In genomic region chr10:21169271-21169670, GRCh38 we compare ENCODE assay signal across 15 cellular contexts.
DNase-seq lines count a peak whose midpoint lies in the region; ATAC-seq and TF ChIP-seq lines count a peak whose summit lies in the region.
"Had no signal": no experiment of that assay in that cellular context is flagged by ENCODE, and none has a peak within 500 bp of the region (broad histone marks: within the 10 kb centered on the region; RNA-seq: fewer than 3 reads in every experiment).

No MANE protein-coding gene starts in this region.

- no peaks in the 10 kb centered on the region for H3K9me3 ChIP-seq in upper lobe of left lung
- H3K9me3 ChIP-seq: SJCRH30 had no signal

- no peak for TF ChIP-seq CTCF in Calu3 (IDR thresholded peaks at IDR 0.05; ENCODE audit: unreplicated experiment)
- TF ChIP-seq CTCF in neural crest cell (conservative IDR thresholded peaks at IDR 0.05): no peak
- no peak for TF ChIP-seq CTCF in upper lobe of left lung (IDR thresholded peaks at IDR 0.05)

- no peak for TF ChIP-seq EP300 in upper lobe of left lung (IDR thresholded peaks at IDR 0.05)

- H3K4me3 Mint-ChIP-seq in Calu3 (ENCODE audit: low read depth, unreplicated experiment): no peak overlapping the region
- peak overlapping the region; percentile 69 for H3K4me3 Mint-ChIP-seq in neural crest cell
- H3K4me3 Mint-ChIP-seq in activated T-helper 2 cell treated with anti-CD3 and anti-CD28 coated beads, Interferon-gamma antibody, Interleukin-2, Interleukin-4, amounts not matched to agents 10 μg/mL and 5 μg/mL and 100 μg/mL, durations not matched to agents 14 hours and 24 hours and 36 hours (ENCODE audit: low read depth): no peak overlapping the region
- H3K4me3 Mint-ChIP-seq: HFFc6 had no signal

- peaks cover 6 to 25% (median 14%) of the 10 kb centered on the region in 4 donors for H3K4me1 ChIP-seq in upper lobe of left lung
- H3K4me1 ChIP-seq: BLaER1, SJCRH30 had no signal

- H3K27ac Mint-ChIP-seq in Calu3 (ENCODE audit: unreplicated experiment) (no peak overlapping the region), neural crest cell (ENCODE audit: unreplicated experiment) (no peak overlapping the region)
- no peak overlapping the region for H3K27ac Mint-ChIP-seq in activated T-helper 2 cell treated with anti-CD3 and anti-CD28 coated beads, Interferon-gamma antibody, Interleukin-2, Interleukin-4, amounts not matched to agents 10 μg/mL and 5 μg/mL and 100 μg/mL, durations not matched to agents 14 hours and 24 hours and 36 hours
- H3K27ac Mint-ChIP-seq: HFFc6 had no signal

- peaks cover 0 to 7% (median 0%) of the 10 kb centered on the region in 4 donors for H3K36me3 ChIP-seq in upper lobe of left lung
- H3K36me3 ChIP-seq: BLaER1, SJCRH30 had no signal

- intact Hi-C loops in Calu3 (cut with micrococcal nuclease; ENCODE audit: unreplicated experiment): no loop called here
- intact Hi-C loops in activated T-helper 2 cell treated with anti-CD3 and anti-CD28 coated beads, Interferon-gamma antibody, Interleukin-2, Interleukin-4, amounts not matched to agents 10 μg/mL and 5 μg/mL and 100 μg/mL, durations not matched to agents 14 hours and 24 hours and 36 hours (cut with micrococcal nuclease): no loop called here

- H3K36me3 Mint-ChIP-seq in Calu3 (ENCODE audit: insufficient read depth, unreplicated experiment): peaks cover 19% of the 10 kb centered on the region
- H3K36me3 Mint-ChIP-seq in neural crest cell (ENCODE audit: low read depth): peaks cover 3% of the 10 kb centered on the region
- no peaks in the 10 kb centered on the region for H3K36me3 Mint-ChIP-seq in activated T-helper 2 cell treated with anti-CD3 and anti-CD28 coated beads, Interferon-gamma antibody, Interleukin-2, Interleukin-4, amounts not matched to agents 10 μg/mL and 5 μg/mL and 100 μg/mL, durations not matched to agents 14 hours and 24 hours and 36 hours (ENCODE audit: low read depth)

- CTCF ChIA-PET in Calu3 (lab: Charles Lee): interaction anchor here (0.7 kb wide), 1 partner anchor 293 kb away, joined by 4 read pairs; no protein-coding TSS in a partner anchor

- H3K4me1 Mint-ChIP-seq in Calu3 (ENCODE audit: low read depth, unreplicated experiment) (peaks cover 22% of the 10 kb centered on the region), neural crest cell (peaks cover 48% of the 10 kb centered on the region)
- no peaks in the 10 kb centered on the region for H3K4me1 Mint-ChIP-seq in activated T-helper 2 cell treated with anti-CD3 and anti-CD28 coated beads, Interferon-gamma antibody, Interleukin-2, Interleukin-4, amounts not matched to agents 10 μg/mL and 5 μg/mL and 100 μg/mL, durations not matched to agents 14 hours and 24 hours and 36 hours (ENCODE audit: low read depth)

- H3K27me3 Mint-ChIP-seq in Calu3 (ENCODE audit: unreplicated experiment) (no peaks in the 10 kb centered on the region), neural crest cell (ENCODE audit: low read depth) (peaks cover 17% of the 10 kb centered on the region)
- peaks cover 19% of the 10 kb centered on the region for H3K27me3 Mint-ChIP-seq in activated T-helper 2 cell treated with anti-CD3 and anti-CD28 coated beads, Interferon-gamma antibody, Interleukin-2, Interleukin-4, amounts not matched to agents 10 μg/mL and 5 μg/mL and 100 μg/mL, durations not matched to agents 14 hours and 24 hours and 36 hours (ENCODE audit: low read depth)

- ATAC-seq in upper lobe of left lung (ENCODE audit: low FRiP score in 2 of 2): no peak
- ATAC-seq in GM19023 (IDR thresholded peaks at IDR 0.05; ENCODE audit: unreplicated experiment): no peak

- no peak overlapping the region for H3K4me3 ChIP-seq in upper lobe of left lung
- H3K4me3 ChIP-seq: BLaER1, SJCRH30 had no signal

- whole genome bisulfite sequencing in upper lobe of left lung, 2 donors: 84 to 90% methylated on average over 4 of the region's 4 CpGs

- TF ChIP-seq POLR2A in upper lobe of left lung (IDR thresholded peaks at IDR 0.05): no peak

- peaks cover 0 to 8% (median 4%) of the 10 kb centered on the region in 4 donors for H3K27me3 ChIP-seq in upper lobe of left lung

- H3K9me3 Mint-ChIP-seq in Calu3 (ENCODE audit: low read depth, unreplicated experiment) (peaks cover 2% of the 10 kb centered on the region), neural crest cell (no peaks in the 10 kb centered on the region)
- no peaks in the 10 kb centered on the region for H3K9me3 Mint-ChIP-seq in activated T-helper 2 cell treated with anti-CD3 and anti-CD28 coated beads, Interferon-gamma antibody, Interleukin-2, Interleukin-4, amounts not matched to agents 10 μg/mL and 5 μg/mL and 100 μg/mL, durations not matched to agents 14 hours and 24 hours and 36 hours
- H3K9me3 Mint-ChIP-seq: HFFc6 had no signal

- no TSS peak for BruUV-seq in Calu3 (replicated peaks; lab: Mats Ljungman, UMichigan)

- DNase-seq in Calu3 (peak; percentile 22), NCI-H146 (lab: John Stamatoyannopoulos, UW) (peak; percentile 85), cerebellum (ENCODE audit: low spot score) (peak; percentile 22), neural crest cell (ENCODE audit: low read depth, low spot score) (no peak), upper lobe of left lung (no peak), UCSD-AML1 (lab: John Stamatoyannopoulos, UW; ENCODE audit: unreplicated experiment) (no peak)
- DNase-seq in activated T-helper 2 cell treated with anti-CD3 and anti-CD28 coated beads, Interferon-gamma antibody, Interleukin-2, Interleukin-4, amounts not matched to agents 10 μg/mL and 5 μg/mL and 100 μg/mL, durations not matched to agents 14 hours and 24 hours and 36 hours (ENCODE audit: low spot score): no peak
- DNase-seq: DMS 273 treated with DMSO at 0.1 percent for 48 hours, HFFc6, NCI-H1436 treated with DMSO at 0.1 percent for 48 hours, NCI-H345, SJCRH30 had no signal

- peak overlapping the region in 2 of 4 donors; percentile 24 to 26 for H3K27ac ChIP-seq in upper lobe of left lung
- H3K27ac ChIP-seq: BLaER1, RWPE1, SJCRH30 had no signal

Comparison
In these comparisons a context has a peak if more than half of its experiments do, and no peak if none do; other contexts are left out.
1. DNase-seq: peak in Calu3 (single experiment), NCI-H146 (single experiment) and cerebellum (single experiment); none in neural crest cell (single experiment), upper lobe of left lung (0 of 2), UCSD-AML1 (single experiment) and activated T-helper 2 cell treated with anti-CD3 and anti-CD28 coated beads, Interferon-gamma antibody, Interleukin-2, Interleukin-4, amounts not matched to agents 10 μg/mL and 5 μg/mL and 100 μg/mL, durations not matched to agents 14 hours and 24 hours and 36 hours (single experiment).